27 cellular contexts compared by ENCODE assay signal in genomic region chr19:57611113-57611512, GRCh38.
"Had no signal": no experiment of that assay in that cellular context is flagged by ENCODE, and none has a peak within 500 bp of the region (broad histone marks: within the 10 kb centered on the region; RNA-seq: fewer than 3 reads in every experiment).

No MANE protein-coding gene starts in this region.

- H3K27ac ChIP-seq: colonic mucosa, epithelial cell of prostate, esophagus squamous epithelium, gastrocnemius medialis, heart left ventricle, hepatocyte, left lung, lower lobe of right lung had no signal

- H3K4me3 Mint-ChIP-seq: dendritic cell treated with granulocyte-macrophage colony-stimulating factor and Interleukin-4, amounts not matched to agents 40 ng/mL and 50 ng/mL, for 4 days; effector memory CD8-positive, alpha-beta T cell; endodermal cell; immature natural killer cell; mesothelial cell of epicardium had no signal

- ATAC-seq: effector memory CD8-positive, alpha-beta T cell; esophagus mucosa; gastrocnemius medialis; heart left ventricle; left lung; left ventricle myocardium superior; lower lobe of right lung; mucosa of descending colon had no signal

- H3K4me1 Mint-ChIP-seq: endodermal cell had no signal

- H3K27me3 ChIP-seq: colonic mucosa, esophagus squamous epithelium, gastrocnemius medialis, heart left ventricle, hepatocyte, left lung had no signal

- H3K27ac Mint-ChIP-seq: dendritic cell treated with granulocyte-macrophage colony-stimulating factor and Interleukin-4, amounts not matched to agents 40 ng/mL and 50 ng/mL, for 4 days; effector memory CD8-positive, alpha-beta T cell; endodermal cell; immature natural killer cell; mesothelial cell of epicardium; naive B cell had no signal

- DNase-seq: colonic mucosa; cortex of kidney; effector CD8-positive, alpha-beta T cell; effector memory CD8-positive, alpha-beta T cell; endodermal cell; erythroblast; esophagus squamous epithelium; foreskin fibroblast; foreskin melanocyte; gastrocnemius medialis; heart left ventricle; hypothalamus; immature natural killer cell; islet precursor cell; kidney; kidney glomerular epithelial cell; left lung; left ventricle myocardium superior; lower lobe of right lung; mesenchymal stem cell; mucosa of descending colon; naive B cell had no signal

- H3K27me3 Mint-ChIP-seq: effector memory CD8-positive, alpha-beta T cell; naive B cell had no signal

- H3K4me3 ChIP-seq: colonic mucosa, esophagus squamous epithelium, gastrocnemius medialis, heart left ventricle, hepatocyte, left lung, lower lobe of right lung, mucosa of descending colon had no signal

- H3K36me3 ChIP-seq: colonic mucosa had no signal

- H3K4me1 ChIP-seq: colonic mucosa had no signal
